Comparison of ENCODE assay signal across 19 cellular contexts in the genomic region with DNA sequence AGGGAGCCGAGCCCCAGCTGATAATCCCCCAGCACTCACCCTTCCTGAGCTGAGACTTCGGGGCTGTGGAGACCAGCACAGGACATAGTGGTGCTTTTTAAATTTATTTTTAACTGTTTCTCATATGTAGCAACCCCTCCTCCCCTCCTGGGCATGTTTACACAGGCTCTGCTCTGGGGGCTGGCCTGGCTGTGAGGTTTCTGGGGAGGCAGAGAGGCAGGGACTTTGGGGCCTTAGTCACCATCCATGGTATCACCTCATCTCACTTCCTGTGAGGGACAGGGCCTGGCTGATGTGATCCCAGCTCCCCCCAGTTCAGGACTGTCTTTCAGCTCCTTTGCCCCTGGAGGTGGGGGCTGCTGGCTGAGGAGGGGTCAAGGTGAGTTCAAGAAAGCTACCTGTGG. TPM values are rescaled to one million over a fixed set of nuclear protein-coding genes. Genes with fewer than 3 reads are reported as not detected.
DNase-seq lines count a peak whose midpoint lies in the region; ATAC-seq, FAIRE-seq and TF ChIP-seq lines count a peak whose summit lies in the region.
"Had no signal": no experiment of that assay in that cellular context is flagged by ENCODE, and none has a peak within 500 bp of the region (broad histone marks: within the 10 kb centered on the region; RNA-seq: fewer than 3 reads in every experiment).

No MANE protein-coding gene starts in this region.

- DNase-seq in DND-41 (no peak), IMR-90 (no peak), GM12878 (ENCODE audit: low read depth, low spot score) (no peak), progenitor cell of endocrine pancreas (ENCODE audit: low spot score, unreplicated experiment) (no peak), erythroblast (lab: John Stamatoyannopoulos, UW) (no peak), cortex of kidney (lab: John Stamatoyannopoulos, UW) (no peak)
- DNase-seq in central memory CD4-positive, alpha-beta T cell, result no peak
- DNase-seq: CD4-positive, alpha-beta T cell; GDM1; natural killer cell; NCI-H187 treated with DMSO at 0.1 percent for 48 hours; NCI-H526; retina; stimulated activated naive CD4-positive, alpha-beta T cell treated with Interleukin-2 at 50 U/mL for 16 hours had no signal

- no peak overlapping the region for H4K5ac ChIP-seq in IMR-90 (ENCODE audit: low read depth, low read length)

- H3K27me3 ChIP-seq in DND-41 (ENCODE audit: insufficient read depth, low read length, poor library complexity) (no peaks in the 10 kb centered on the region), IMR-90 (ENCODE audit: control insufficient read depth, insufficient read depth, low read length) (no peaks in the 10 kb centered on the region), GM12878 (replicated peaks in 1 of 2; ENCODE audit: control insufficient read depth in 2 of 2, insufficient read depth in 2 of 2, low read length in 1 of 2) (no peaks in the 10 kb centered on the region)

- RAD21 ChIA-PET in GM12878 (lab: Charles Lee; ENCODE audit: unreplicated experiment), result interaction anchor here (4.3 kb wide), 1 partner anchor 71 kb away, joined by 41 read pairs; no protein-coding TSS in a partner anchor

- CTCF ChIA-PET in IMR-90 (lab: Yijun Ruan, JAX), result no interaction called here
- CTCF ChIA-PET in GM12878 (lab: Yijun Ruan, JAX), result interaction anchor here (0.6 to 8.9 kb wide), 2 partner anchors 73 to 101 kb away, joined by 5 to 136 read pairs; no protein-coding TSS in a partner anchor

- H3K4me1 Mint-ChIP-seq in progenitor cell of endocrine pancreas (ENCODE audit: low read depth), result no peaks in the 10 kb centered on the region

- TF ChIP-seq CTCF in DND-41 (IDR thresholded peaks at IDR 0.05; ENCODE audit: borderline replicate concordance, extremely low read depth, low read length, poor library complexity, severe bottlenecking) (no peak), IMR-90 (conservative IDR thresholded peaks at IDR 0.05; ENCODE audit: low read depth, low read length) (no peak), GM12878 (IDR thresholded peaks at IDR 0.05 in 2 of 3, conservative IDR thresholded peaks at IDR 0.05 in 1 of 3; ENCODE audit: control insufficient read depth in 2 of 3, extremely low read depth in 1 of 3, insufficient read depth in 1 of 3, low read depth in 3 of 3, low read length in 3 of 3) (no peak), progenitor cell of endocrine pancreas (IDR thresholded peaks at IDR 0.05; ENCODE audit: unreplicated experiment) (no peak)

- FAIRE-seq in GM12878 (lab: Jason Lieb, UNC), result no peak
- FAIRE-seq: astrocyte, GM18507, RCC 7860 had no signal

- ATAC-seq in DND-41 (ENCODE audit: insufficient read depth, low read depth), result 0 out of 3 replicates have a peak, but pooled peaks have one; percentile 35
- ATAC-seq in IMR-90 (ENCODE audit: low read depth), result peak; percentile 7
- ATAC-seq in GM12878, result peak; percentile 18; the same call in 1 of the 3 replicates
- ATAC-seq: natural killer cell had no signal

- no peaks in the 10 kb centered on the region for H3K79me2 ChIP-seq in DND-41 (ENCODE audit: insufficient read depth, low read length)
- no peaks in the 10 kb centered on the region for H3K79me2 ChIP-seq in GM12878 (ENCODE audit: control insufficient read depth, insufficient read depth, low read length)

- no CpG with 5 or more reads among the region's 2 CpGs for WGBS in IMR-90 (ENCODE audit: extremely low coverage in 2 of 2, insufficient read length in 1 of 2), 2 experiments
- 53% methylated on average over 2 of the region's 2 CpGs for WGBS in GM12878 (ENCODE audit: insufficient coverage, insufficient replicate concordance, low lambda C conversion rate, missing lambda C conversion rate)

- H3K4me1 ChIP-seq in DND-41 (ENCODE audit: insufficient read depth, low read length) (no peaks in the 10 kb centered on the region), IMR-90 (ENCODE audit: control insufficient read depth, insufficient read depth, low read length) (peaks cover 4% of the 10 kb centered on the region; the same call in 1 of the 2 replicates), GM12878 (ENCODE audit: control insufficient read depth, insufficient read depth, low read length) (peaks cover 15% of the 10 kb centered on the region)

- H3K4me3 ChIP-seq in DND-41 (ENCODE audit: low read depth in 1 of 2, low read length in 2 of 2) (no peak overlapping the region), IMR-90 (ENCODE audit: insufficient read depth, low read depth, low read length) (no peak overlapping the region), GM12878 (no peak overlapping the region)

- no peaks in the 10 kb centered on the region for H3K79me1 ChIP-seq in IMR-90 (ENCODE audit: low read depth in 1 of 2, low read length in 2 of 2)

- H2BK15ac ChIP-seq in IMR-90 (ENCODE audit: low read depth, low read length), result no peak overlapping the region

- POLR2A ChIA-PET in IMR-90 (lab: Charles Lee; ENCODE audit: unreplicated experiment) (no interaction called here), GM12878 (lab: Charles Lee) (no interaction called here)

- dilution Hi-C loops in IMR-90 (cut with HindIII; ENCODE audit: low sequenced_read_pairs, unreplicated experiment), result no loop called here

- intact Hi-C loops in IMR-90 (cut with micrococcal nuclease), result no loop called here
- intact Hi-C loops in GM12878 (cut with micrococcal nuclease; ENCODE audit: unreplicated experiment), result no loop called here

- H2AK9ac ChIP-seq in IMR-90 (replicated peaks; ENCODE audit: low read depth, low read length, poor library complexity), result peak overlapping the region; percentile 39

- TF ChIP-seq POLR2A in IMR-90 (IDR thresholded peaks at IDR 0.05; ENCODE audit: low read depth, low read length), result no peak
- TF ChIP-seq POLR2A in GM12878 (IDR thresholded peaks at IDR 0.05; ENCODE audit: low read depth, low read length), result no peak; the same call in 1 of the 2 replicates
- TF ChIP-seq POLR2A in erythroblast (IDR thresholded peaks at IDR 0.05; ENCODE audit: low read length), result no peak

- H3K23ac ChIP-seq in IMR-90 (ENCODE audit: low read depth, low read length), result no peak overlapping the region

- peaks cover 51% of the 10 kb centered on the region for H3K36me3 ChIP-seq in DND-41 (ENCODE audit: insufficient read depth, low read length)
- peaks cover 6% of the 10 kb centered on the region for H3K36me3 ChIP-seq in IMR-90 (ENCODE audit: control insufficient read depth, insufficient read depth, low read length)
- peaks cover 2% of the 10 kb centered on the region in 2 experiments for H3K36me3 ChIP-seq in GM12878 (ENCODE audit: control insufficient read depth in 2 of 2, insufficient read depth in 2 of 2, low read length in 1 of 2)

- peaks cover 30% of the 10 kb centered on the region for H3K36me3 Mint-ChIP-seq in progenitor cell of endocrine pancreas (ENCODE audit: insufficient read depth)
- H3K36me3 Mint-ChIP-seq: natural killer cell had no signal

- SMC1A ChIA-PET in GM12878 (lab: Charles Lee; ENCODE audit: uncharacterized antibody, unreplicated experiment), result interaction anchor here (6.1 kb wide), 1 partner anchor 72 kb away, joined by 67 read pairs; no protein-coding TSS in a partner anchor

- no peak overlapping the region for H2BK5ac ChIP-seq in IMR-90 (ENCODE audit: low read depth, low read length, poor library complexity, severe bottlenecking)

- no peak overlapping the region for H2BK20ac ChIP-seq in IMR-90 (ENCODE audit: low read depth, low read length)

- H3K4me2 ChIP-seq in DND-41 (ENCODE audit: insufficient read depth, low read length) (no peak overlapping the region), IMR-90 (ENCODE audit: low read depth, low read length) (no peak overlapping the region), GM12878 (ENCODE audit: control insufficient read depth, insufficient read depth) (no peak overlapping the region)

- H3K4me3 Mint-ChIP-seq in progenitor cell of endocrine pancreas (ENCODE audit: low read depth), result no peak overlapping the region
- H3K4me3 Mint-ChIP-seq: CD4-positive, alpha-beta T cell; natural killer cell had no signal

- no peaks in the 10 kb centered on the region for H3K27me3 Mint-ChIP-seq in progenitor cell of endocrine pancreas
- H3K27me3 Mint-ChIP-seq: CD4-positive, alpha-beta T cell had no signal

- TF ChIP-seq EP300 in GM12878 (IDR thresholded peaks at IDR 0.05; ENCODE audit: borderline replicate concordance in 1 of 2, control insufficient read depth in 1 of 2, low read depth in 2 of 2, low read length in 2 of 2), result no peak

- no peak overlapping the region for H3K56ac ChIP-seq in IMR-90 (ENCODE audit: extremely low read depth, insufficient read depth, low read length)

- TF ChIP-seq RAD21 in IMR-90 (IDR thresholded peaks at IDR 0.05; ENCODE audit: low read length), result no peak
- no peak for TF ChIP-seq RAD21 in GM12878 (IDR thresholded peaks at IDR 0.05; ENCODE audit: insufficient read depth, low read depth, low read length)

- H4K91ac ChIP-seq in IMR-90 (ENCODE audit: insufficient read depth, low read depth, low read length), result no peak overlapping the region

- peak overlapping the region; percentile 56 for H3K27ac Mint-ChIP-seq in progenitor cell of endocrine pancreas

- H3K9ac ChIP-seq in DND-41 (ENCODE audit: low read depth, low read length), result no peak overlapping the region
- H3K9ac ChIP-seq in IMR-90 (ENCODE audit: low read depth, low read length), result no peak overlapping the region
- no peak overlapping the region for H3K9ac ChIP-seq in GM12878 (ENCODE audit: control insufficient read depth, insufficient read depth, low read length)

- H2AFZ ChIP-seq in DND-41 (ENCODE audit: low read depth, low read length), result no peak overlapping the region
- peak overlapping the region; percentile 29 for H2AFZ ChIP-seq in IMR-90 (replicated peaks; ENCODE audit: low read length, poor library complexity)
- H2AFZ ChIP-seq in GM12878 (ENCODE audit: control insufficient read depth, low read depth, low read length), result no peak overlapping the region

- H2BK120ac ChIP-seq in IMR-90 (ENCODE audit: low read depth, low read length), result no peak overlapping the region

- H4K20me1 ChIP-seq in DND-41 (ENCODE audit: insufficient read depth, low read length) (peaks cover 8% of the 10 kb centered on the region), IMR-90 (ENCODE audit: insufficient read depth, low read length) (no peaks in the 10 kb centered on the region), GM12878 (ENCODE audit: control insufficient read depth, insufficient read depth) (no peaks in the 10 kb centered on the region; the same call in 1 of the 2 replicates)

- H3K27ac ChIP-seq in DND-41 (ENCODE audit: low read length) (no peak overlapping the region), IMR-90 (ENCODE audit: insufficient read depth, low read length) (no peak overlapping the region), GM12878 (ENCODE audit: control insufficient read depth, insufficient read depth) (no peak overlapping the region; the same call in none of the 2 replicates)

- H4K8ac ChIP-seq in IMR-90 (ENCODE audit: low read depth in 2 of 2, low read length in 2 of 2), result no peak overlapping the region

- H3K9me3 ChIP-seq in DND-41 (ENCODE audit: insufficient read depth, low read length, severe bottlenecking) (no peaks in the 10 kb centered on the region), IMR-90 (ENCODE audit: control insufficient read depth, insufficient read depth, low read length) (no peaks in the 10 kb centered on the region), GM12878 (replicated peaks; ENCODE audit: control insufficient read depth, insufficient read depth, low read length) (no peaks in the 10 kb centered on the region)

- H2AK5ac ChIP-seq in IMR-90 (ENCODE audit: low read depth, low read length), result no peak overlapping the region

- no peak overlapping the region for H3K14ac ChIP-seq in IMR-90 (replicated peaks; ENCODE audit: low read depth, low read length)

- in situ Hi-C loops in IMR-90 (cut with MboI; ENCODE audit: low sequenced_read_pairs) (loop anchor here (5.0 kb wide), 1 partner anchor 64 kb away; no protein-coding TSS in a partner anchor), GM12878 (cut with MboI) (loop anchor here (5.0 kb wide), 1 partner anchor 64 kb away; no protein-coding TSS in a partner anchor)

- H3K9me3 Mint-ChIP-seq in progenitor cell of endocrine pancreas (ENCODE audit: low read depth), result no peaks in the 10 kb centered on the region
- H3K9me3 Mint-ChIP-seq: CD4-positive, alpha-beta T cell; natural killer cell had no signal

- H3K18ac ChIP-seq in IMR-90 (ENCODE audit: low read depth, low read length), result no peak overlapping the region

- no peak overlapping the region for H3K4ac ChIP-seq in IMR-90 (ENCODE audit: low read depth, low read length)

- peaks cover 2% of the 10 kb centered on the region; the same call in 1 of the 2 replicates for H3K9me1 ChIP-seq in IMR-90 (ENCODE audit: insufficient read depth, low read length)

- no TSS peak for BruUV-seq in IMR-90 (replicated peaks; lab: Mats Ljungman, UMichigan)
- BruUV-seq in GM12878 (replicated peaks; lab: Mats Ljungman, UMichigan), result no TSS peak

RNA-seq across cellular contexts. Expression of a gene that starts 20.4 kb away (rescaled TPM):
- 1.9 and 2.0 TPM in 2 replicates for total RNA-seq in IMR-90 (2012; rRNA removed)
- 9.5 and 9.6 TPM in 2 replicates for polyA plus RNA-seq in IMR-90 (2012; rRNA removed)
- 5.5 TPM in 2 replicates for polyA plus RNA-seq in IMR-90 (2012; cell fraction: cytosol; rRNA removed)
- polyA plus RNA-seq in IMR-90 (2012; cell fraction: nucleus; rRNA removed; ENCODE audit: low replicate concordance), result 22.8 and 31.0 TPM in 2 replicates
- 1.0 and 1.9 TPM in 2 replicates for total RNA-seq in GM12878 (2013; cell fraction: nucleolus; rRNA removed)
- total RNA-seq in GM12878 (2014; rRNA removed), result 0.40 and 0.49 TPM in 2 replicates
- 0.54 and 0.78 TPM in 2 replicates for total RNA-seq in GM12878 (2014; rRNA removed; fragmentation: Illumina TruSeq; extraction: Trizol)
- total RNA-seq in GM12878 (2021), result 2.3 and 2.4 TPM in 2 replicates
- 0.72 TPM for polyA plus RNA-seq in GM12878 (2011; ENCODE audit: low read depth)
- polyA plus RNA-seq in GM12878 (2011; rRNA removed), result 0.29 and 0.67 TPM in 2 replicates
- 0.67 and 0.70 TPM in 2 replicates for polyA plus RNA-seq in GM12878 (2011; cell fraction: cytosol; rRNA removed)
- 3.3 and 3.8 TPM in 2 replicates for polyA plus RNA-seq in GM12878 (2011; cell fraction: nucleus; rRNA removed)
- polyA plus RNA-seq in GM12878 (2012), result 1.6 and 1.8 TPM in 2 replicates
- polyA plus RNA-seq in GM12878 (2014; fragmentation: Illumina TruSeq; extraction: Trizol), result 0.98 and 1.2 TPM in 2 replicates
- polyA plus RNA-seq in GM12878 (2014; fragmentation: Nextera tagmentation; extraction: Ambion mirVana), result under 1 TPM; 0.06 to 0.35 TPM
- polyA plus RNA-seq in GM12878 (2014; rRNA removed), result 1.7 and 1.9 TPM in 2 replicates
- polyA plus RNA-seq in GM12878 (2016; fragmentation: Nextera tagmentation; extraction: Ambion mirVana), result under 1 TPM; 0.45 to 0.52 TPM
- polyA minus RNA-seq in GM12878 (2011; rRNA and poly(A)+ RNA removed), result 0.29 and 1.5 TPM in 2 replicates
- not detected in 2 replicates for polyA minus RNA-seq in GM12878 (2011; cell fraction: cytosol; rRNA and poly(A)+ RNA removed)
- 0.36 and 1.4 TPM in 2 replicates for polyA minus RNA-seq in GM12878 (2011; cell fraction: nucleus; rRNA and poly(A)+ RNA removed)
- total RNA-seq in progenitor cell of endocrine pancreas, result 37.1 and 43.2 TPM in 2 replicates

RNA-seq across cellular contexts. Expression of a gene that starts 31.0 kb away (rescaled TPM):
- total RNA-seq in IMR-90 (2012; rRNA removed) (3.6 and 4.1 TPM in 2 replicates), GM12878 (2014; rRNA removed) (7.4 and 11.1 TPM in 2 replicates), GM12878 (2014; rRNA removed; fragmentation: Illumina TruSeq; extraction: Trizol) (9.1 and 9.4 TPM in 2 replicates), GM12878 (2021) (17.2 and 17.8 TPM in 2 replicates), progenitor cell of endocrine pancreas (121 and 129 TPM in 2 replicates)
- polyA plus RNA-seq in IMR-90 (2012; rRNA removed) (8.4 and 10.0 TPM in 2 replicates), GM12878 (2011; rRNA removed) (25.6 and 29.7 TPM in 2 replicates), GM12878 (2014; fragmentation: Illumina TruSeq; extraction: Trizol) (18.4 and 19.4 TPM in 2 replicates), GM12878 (2014; fragmentation: Nextera tagmentation; extraction: Ambion mirVana) (1 to 10 TPM; 1.7 to 2.8 TPM), GM12878 (2014; rRNA removed) (13.9 and 17.6 TPM in 2 replicates), GM12878 (2016; fragmentation: Nextera tagmentation; extraction: Ambion mirVana) (10 to 100 TPM; 11.8 to 12.8 TPM)
- 5.4 and 7.7 TPM in 2 replicates for polyA plus RNA-seq in IMR-90 (2012; cell fraction: cytosol; rRNA removed)
- polyA plus RNA-seq in IMR-90 (2012; cell fraction: nucleus; rRNA removed; ENCODE audit: low replicate concordance), result 23.8 and 32.6 TPM in 2 replicates
- 59.6 and 65.0 TPM in 2 replicates for total RNA-seq in GM12878 (2013; cell fraction: nucleolus; rRNA removed)
- 6.4 TPM for polyA plus RNA-seq in GM12878 (2011; ENCODE audit: low read depth)
- 22.6 and 24.1 TPM in 2 replicates for polyA plus RNA-seq in GM12878 (2011; cell fraction: cytosol; rRNA removed)
- 64.3 and 69.8 TPM in 2 replicates for polyA plus RNA-seq in GM12878 (2011; cell fraction: nucleus; rRNA removed)
- 7.9 and 8.7 TPM in 2 replicates for polyA plus RNA-seq in GM12878 (2012)
- polyA minus RNA-seq in GM12878 (2011; rRNA and poly(A)+ RNA removed), result 19.4 and 29.2 TPM in 2 replicates
- 4.3 and 5.3 TPM in 2 replicates for polyA minus RNA-seq in GM12878 (2011; cell fraction: cytosol; rRNA and poly(A)+ RNA removed)
- polyA minus RNA-seq in GM12878 (2011; cell fraction: nucleus; rRNA and poly(A)+ RNA removed), result 16.1 and 28.8 TPM in 2 replicates

RNA-seq across cellular contexts. Expression of a gene that starts 44.6 kb away (rescaled TPM):
- total RNA-seq in IMR-90 (2012; rRNA removed) (not detected in 2 replicates), GM12878 (2014; rRNA removed) (not detected in 2 replicates), GM12878 (2014; rRNA removed; fragmentation: Illumina TruSeq; extraction: Trizol) (not detected in 2 replicates), GM12878 (2021) (not detected in 2 replicates), progenitor cell of endocrine pancreas (not detected in 2 replicates)
- polyA plus RNA-seq in IMR-90 (2012; rRNA removed) (not detected in 2 replicates), GM12878 (2011; rRNA removed) (not detected in 2 replicates), GM12878 (2014; fragmentation: Illumina TruSeq; extraction: Trizol) (not detected in 2 replicates), GM12878 (2014; fragmentation: Nextera tagmentation; extraction: Ambion mirVana) (not detected), GM12878 (2014; rRNA removed) (not detected in 2 replicates), GM12878 (2016; fragmentation: Nextera tagmentation; extraction: Ambion mirVana) (not detected)
- polyA plus RNA-seq in IMR-90 (2012; cell fraction: cytosol; rRNA removed), result not detected in 2 replicates
- polyA plus RNA-seq in IMR-90 (2012; cell fraction: nucleus; rRNA removed; ENCODE audit: low replicate concordance), result not detected in 2 replicates
- not detected in 2 replicates for total RNA-seq in GM12878 (2013; cell fraction: nucleolus; rRNA removed)
- polyA plus RNA-seq in GM12878 (2011; ENCODE audit: low read depth), result not detected
- polyA plus RNA-seq in GM12878 (2011; cell fraction: cytosol; rRNA removed), result not detected in 2 replicates
- not detected in 2 replicates for polyA plus RNA-seq in GM12878 (2011; cell fraction: nucleus; rRNA removed)
- not detected in 2 replicates for polyA plus RNA-seq in GM12878 (2012)
- not detected in 2 replicates for polyA minus RNA-seq in GM12878 (2011; rRNA and poly(A)+ RNA removed)
- polyA minus RNA-seq in GM12878 (2011; cell fraction: cytosol; rRNA and poly(A)+ RNA removed), result not detected in 2 replicates
- polyA minus RNA-seq in GM12878 (2011; cell fraction: nucleus; rRNA and poly(A)+ RNA removed), result not detected in 2 replicates
- total RNA-seq: astrocyte; CD4-positive, alpha-beta T cell; H4; natural killer cell; T-helper 2 cell treated with Interferon-gamma antibody and Interleukin-4, amounts not matched to agents 100 ng/mL and 5 ng/mL, for 36 hours had no signal

Comparison
In these comparisons a context has a peak if more than half of its experiments do, and no peak if none do; other contexts are left out.
1. RNA of a gene that starts 20.4 kb away (total RNA-seq): 37.1 to 43.2 TPM in progenitor cell of endocrine pancreas; 1.9 to 2.0 TPM in IMR-90 and 0.40 to 2.4 TPM in GM12878; every median in the first group is over 10 times any median in the second.
2. Peak in every context shown above with its lines, with median percentiles within 50 percentile points of each other: ATAC-seq.